Comparison of ENCODE assay signal across 5 cellular contexts in genomic region chr16:8873866-8874195, GRCh38. TPM values are rescaled to one million over a fixed set of nuclear protein-coding genes. Genes with fewer than 3 reads are reported as not detected.
"Had no signal": no experiment of that assay in that cellular context is flagged by ENCODE, and none has a peak within 500 bp of the region (broad histone marks: within the 10 kb centered on the region; RNA-seq: fewer than 3 reads in every experiment).

No MANE protein-coding gene starts in this region.

RNA-seq across cellular contexts. Expression of gene LITAFD, which starts 8.3 kb away (rescaled TPM):
- total RNA-seq: GM23338, H1, H9, HT-29 had no signal
- polyA plus RNA-seq: GM23338, H1, IgD-negative memory B cell had no signal
